ENCODE assay signal across 6 cellular contexts in the genomic region with DNA sequence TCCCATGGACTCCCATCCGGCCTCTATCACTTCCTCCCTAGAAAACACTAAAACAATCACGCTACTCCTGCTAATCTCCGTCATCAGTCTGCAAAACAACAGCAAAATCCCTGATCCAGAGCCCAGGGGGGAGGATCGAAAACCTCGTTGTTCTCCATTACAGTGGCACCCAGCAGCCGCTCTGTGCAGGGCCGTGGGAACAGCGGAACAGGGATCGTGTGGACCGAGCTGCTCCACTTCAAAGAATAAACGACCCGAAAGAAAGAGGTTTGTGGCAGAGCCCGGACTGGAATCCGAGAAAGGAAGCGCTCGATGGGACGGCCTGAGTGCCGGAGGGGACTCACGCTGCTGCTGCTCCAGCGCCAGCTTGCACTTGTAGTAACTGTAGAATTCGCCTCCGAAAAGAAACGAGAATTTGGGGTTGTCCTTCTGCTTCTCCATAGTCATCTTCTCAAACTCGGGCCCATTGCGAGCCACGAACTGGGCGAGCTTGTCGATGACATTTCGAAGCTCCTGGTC. TPM values are rescaled to one million over a fixed set of nuclear protein-coding genes. Genes with fewer than 3 reads are reported as not detected.
DNase-seq lines count a peak whose midpoint lies in the region; ATAC-seq, FAIRE-seq and TF ChIP-seq lines count a peak whose summit lies in the region.

No MANE protein-coding gene starts in this region.

- H3K4me1 ChIP-seq in left lung, result peaks cover 13 to 49% of the 10 kb centered on the region in 2 donors

- TF ChIP-seq CTCF in activated B cell treated with CpG ODN at 0.5 μM for 24 hours (IDR thresholded peaks at IDR 0.05), result no peak
- TF ChIP-seq CTCF in left lung (IDR thresholded peaks at IDR 0.05), result no peak

- H3K9me3 Mint-ChIP-seq in activated CD4-positive, alpha-beta T cell treated with anti-CD3 and anti-CD28 coated beads, Interleukin-2, amount 10 ng/mL, durations not matched to agents 7 days and 5 days, result no peaks in the 10 kb centered on the region
- H3K9me3 Mint-ChIP-seq in activated B cell treated with CpG ODN at 0.5 μM for 24 hours, result no peaks in the 10 kb centered on the region

- H3K4me3 ChIP-seq in left lung, result peak overlapping the region; percentile 93 to 97

- POLR2A ChIA-PET in activated CD4-positive, alpha-beta T cell treated with anti-CD3 and anti-CD28 coated beads, Interleukin-2, amount 10 ng/mL, durations not matched to agents 7 days and 5 days (lab: Charles Lee), result no interaction called here
- POLR2A ChIA-PET in activated B cell treated with CpG ODN at 0.5 μM for 24 hours (lab: Charles Lee), result interaction anchor here (0.7 to 5.4 kb wide), 8 partner anchors 9 to 217 kb away, joined by 3 to 93 read pairs (median 4); a partner anchor contains a TSS

- CTCF ChIA-PET in activated CD4-positive, alpha-beta T cell treated with anti-CD3 and anti-CD28 coated beads, Interleukin-2, amount 10 ng/mL, durations not matched to agents 7 days and 5 days (lab: Charles Lee), result interaction anchor here (0.6 to 2.1 kb wide), 4 partner anchors 9 to 87 kb away, joined by 3 to 5 read pairs (median 3); no protein-coding TSS in a partner anchor
- CTCF ChIA-PET in activated B cell treated with CpG ODN at 0.5 μM for 24 hours (lab: Charles Lee), result no interaction called here

- FAIRE-seq in GM12891 (lab: Jason Lieb, UNC), result no peak

- ATAC-seq in activated B cell treated with CpG ODN at 0.5 μM for 24 hours (ENCODE audit: low read depth), result no peak
- ATAC-seq in left lung, result no peak
- ATAC-seq in HG03565 (IDR thresholded peaks at IDR 0.05; ENCODE audit: unreplicated experiment), result no peak

- intact Hi-C loops in activated B cell treated with CpG ODN at 0.5 μM for 24 hours (cut with micrococcal nuclease) (loop anchor here (1.0 to 2.0 kb wide), 9 partner anchors 31 to 356 kb away; a partner anchor contains a TSS), left lung (cut with DNase I) (no loop called here)

- TF ChIP-seq POLR2A in GM12891 (IDR thresholded peaks at IDR 0.05; ENCODE audit: low read depth, low read length), result no peak

- no peaks in the 10 kb centered on the region for H3K9me3 ChIP-seq in left lung

- peaks cover 0 to 38% of the 10 kb centered on the region in 2 donors for H3K36me3 ChIP-seq in left lung

- DNase-seq in activated CD4-positive, alpha-beta T cell treated with anti-CD3 and anti-CD28 coated beads, Interleukin-2, amount 10 ng/mL, durations not matched to agents 7 days and 5 days, result peak; percentile 29
- no peak for DNase-seq in activated CD4-positive, alpha-beta T cell treated with anti-CD3 and anti-CD28 coated beads for 1 hour
- DNase-seq in activated B cell treated with CpG ODN at 0.5 μM for 24 hours, result no peak
- no peak for DNase-seq in left lung
- no peak for DNase-seq in GM12891 (ENCODE audit: insufficient read length, low spot score)

- H3K27ac ChIP-seq in left lung, result peak overlapping the region; percentile 73 to 92

- H3K4me1 Mint-ChIP-seq in activated CD4-positive, alpha-beta T cell treated with anti-CD3 and anti-CD28 coated beads, Interleukin-2, amount 10 ng/mL, durations not matched to agents 7 days and 5 days, result peaks cover 49% of the 10 kb centered on the region
- peaks cover 63% of the 10 kb centered on the region for H3K4me1 Mint-ChIP-seq in activated B cell treated with CpG ODN at 0.5 μM for 24 hours

- H3K36me3 Mint-ChIP-seq in activated CD4-positive, alpha-beta T cell treated with anti-CD3 and anti-CD28 coated beads, Interleukin-2, amount 10 ng/mL, durations not matched to agents 7 days and 5 days (ENCODE audit: low read depth), result peaks cover 49% of the 10 kb centered on the region
- peaks cover 40% of the 10 kb centered on the region for H3K36me3 Mint-ChIP-seq in activated B cell treated with CpG ODN at 0.5 μM for 24 hours (ENCODE audit: low read depth)

- no peaks in the 10 kb centered on the region for H3K27me3 Mint-ChIP-seq in activated CD4-positive, alpha-beta T cell treated with anti-CD3 and anti-CD28 coated beads, Interleukin-2, amount 10 ng/mL, durations not matched to agents 7 days and 5 days
- no peaks in the 10 kb centered on the region for H3K27me3 Mint-ChIP-seq in activated B cell treated with CpG ODN at 0.5 μM for 24 hours

- H3K27ac Mint-ChIP-seq in activated CD4-positive, alpha-beta T cell treated with anti-CD3 and anti-CD28 coated beads, Interleukin-2, amount 10 ng/mL, durations not matched to agents 7 days and 5 days, result peak overlapping the region; percentile 70
- peak overlapping the region; percentile 46 for H3K27ac Mint-ChIP-seq in activated B cell treated with CpG ODN at 0.5 μM for 24 hours

- H3K27me3 ChIP-seq in left lung, result no peaks in the 10 kb centered on the region

- H3K4me3 Mint-ChIP-seq in activated CD4-positive, alpha-beta T cell treated with anti-CD3 and anti-CD28 coated beads, Interleukin-2, amount 10 ng/mL, durations not matched to agents 7 days and 5 days, result peak overlapping the region; percentile 94
- H3K4me3 Mint-ChIP-seq in activated B cell treated with CpG ODN at 0.5 μM for 24 hours, result peak overlapping the region; percentile 86

TF ChIP-seq in GM12891, 5 proteins besides CTCF, POLR2A, EP300 and RAD21:
- TF ChIP-seq TAF1 (IDR thresholded peaks at IDR 0.05; ENCODE audit: low read depth, low read length) (no peak), SPI1 (IDR thresholded peaks at IDR 0.05; ENCODE audit: low read depth, low read length) (no peak), PAX5 (IDR thresholded peaks at IDR 0.05; ENCODE audit: insufficient read depth, low read length, severe bottlenecking) (no peak), POLR2AphosphoS5 (IDR thresholded peaks at IDR 0.05; ENCODE audit: low read depth, low read length) (no peak), POU2F2 (IDR thresholded peaks at IDR 0.05; ENCODE audit: low read depth, low read length) (no peak)

RNA-seq across cellular contexts. Expression of a gene that starts 0.7 kb away (rescaled TPM):
- 10 to 100 TPM; 57.9 to 62.2 TPM for total RNA-seq in activated CD4-positive, alpha-beta T cell treated with anti-CD3 and anti-CD28 coated beads, Interleukin-2, amount 10 ng/mL, durations not matched to agents 7 days and 5 days
- 70.9 and 89.3 TPM in 2 replicates for total RNA-seq in activated B cell treated with CpG ODN at 0.5 μM for 24 hours
- 10 to 100 TPM; 28.1 to 38.0 TPM for total RNA-seq in left lung
- polyA plus RNA-seq in GM12891 (2012; ENCODE audit: low read depth, missing spikeins), result 30.2 TPM

RNA-seq across cellular contexts. Expression of a gene that starts 30.6 kb away (rescaled TPM):
- 10 to 100 TPM; 40.6 to 43.1 TPM for total RNA-seq in activated CD4-positive, alpha-beta T cell treated with anti-CD3 and anti-CD28 coated beads, Interleukin-2, amount 10 ng/mL, durations not matched to agents 7 days and 5 days
- 41.6 and 51.7 TPM in 2 replicates for total RNA-seq in activated B cell treated with CpG ODN at 0.5 μM for 24 hours
- 10 to 100 TPM; 47.0 to 55.9 TPM for total RNA-seq in left lung
- polyA plus RNA-seq in GM12891 (2012; ENCODE audit: low read depth, missing spikeins), result 17.7 TPM

RNA-seq across cellular contexts. Expression of a gene that starts 45.4 kb away (rescaled TPM):
- total RNA-seq in activated CD4-positive, alpha-beta T cell treated with anti-CD3 and anti-CD28 coated beads, Interleukin-2, amount 10 ng/mL, durations not matched to agents 7 days and 5 days, result 1 to 10 TPM; 3.1 to 3.9 TPM
- total RNA-seq in activated B cell treated with CpG ODN at 0.5 μM for 24 hours (5.9 and 7.1 TPM in 2 replicates), left lung (1 to 10 TPM; 4.9 to 6.1 TPM)
- 3.9 TPM for polyA plus RNA-seq in GM12891 (2012; ENCODE audit: low read depth, missing spikeins)

RNA-seq across cellular contexts. Expression of a gene that starts 45.6 kb away (rescaled TPM):
- not detected for total RNA-seq in activated CD4-positive, alpha-beta T cell treated with anti-CD3 and anti-CD28 coated beads, Interleukin-2, amount 10 ng/mL, durations not matched to agents 7 days and 5 days
- total RNA-seq in activated B cell treated with CpG ODN at 0.5 μM for 24 hours, result not detected in 2 replicates
- not detected for total RNA-seq in left lung
- 0.33 TPM for polyA plus RNA-seq in GM12891 (2012; ENCODE audit: low read depth, missing spikeins)
